1 cellular context compared by ENCODE assay signal in the genomic region with DNA sequence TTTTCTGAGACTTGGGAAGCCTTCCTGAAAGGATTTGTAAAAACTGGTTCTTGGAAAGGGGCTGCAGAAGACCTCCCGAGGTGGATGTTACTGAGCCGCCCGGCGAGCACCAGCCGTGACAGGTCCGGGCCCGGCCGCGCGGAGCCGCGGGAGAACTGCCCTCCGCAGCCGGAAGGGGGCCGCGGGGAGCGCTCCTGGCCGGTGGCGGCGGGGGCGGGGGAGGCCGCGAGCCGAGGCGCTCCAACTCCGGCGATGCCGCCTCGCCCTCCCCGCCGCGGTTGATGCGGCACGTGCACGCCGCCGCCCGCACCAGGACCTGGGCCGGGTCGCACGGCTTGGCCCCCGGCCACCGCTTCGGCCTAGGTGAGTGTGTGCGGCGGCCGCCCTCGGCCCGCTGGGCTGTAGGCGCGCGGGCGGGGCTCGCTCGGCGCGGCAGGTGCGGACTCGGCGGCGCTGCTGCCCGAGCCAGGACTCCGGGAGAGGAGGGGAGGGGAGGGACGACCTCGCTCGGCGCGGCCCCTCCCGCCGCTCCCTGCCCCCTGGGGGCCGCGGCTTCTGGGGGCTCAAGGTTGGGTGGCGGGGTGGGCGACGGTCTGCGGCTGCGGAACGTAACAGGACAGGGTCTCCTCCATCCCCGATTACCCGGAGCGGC.
A peak's percentile ranks its signal among the peaks of the same experiment; 100 is the strongest.
TF ChIP-seq lines count a peak whose summit lies in the region.

No MANE protein-coding gene starts in this region.

TF ChIP-seq in HepG2, 621 proteins besides CTCF, POLR2A, EP300 and RAD21 (continued from another document):
- TF ChIP-seq, protein P1, sequence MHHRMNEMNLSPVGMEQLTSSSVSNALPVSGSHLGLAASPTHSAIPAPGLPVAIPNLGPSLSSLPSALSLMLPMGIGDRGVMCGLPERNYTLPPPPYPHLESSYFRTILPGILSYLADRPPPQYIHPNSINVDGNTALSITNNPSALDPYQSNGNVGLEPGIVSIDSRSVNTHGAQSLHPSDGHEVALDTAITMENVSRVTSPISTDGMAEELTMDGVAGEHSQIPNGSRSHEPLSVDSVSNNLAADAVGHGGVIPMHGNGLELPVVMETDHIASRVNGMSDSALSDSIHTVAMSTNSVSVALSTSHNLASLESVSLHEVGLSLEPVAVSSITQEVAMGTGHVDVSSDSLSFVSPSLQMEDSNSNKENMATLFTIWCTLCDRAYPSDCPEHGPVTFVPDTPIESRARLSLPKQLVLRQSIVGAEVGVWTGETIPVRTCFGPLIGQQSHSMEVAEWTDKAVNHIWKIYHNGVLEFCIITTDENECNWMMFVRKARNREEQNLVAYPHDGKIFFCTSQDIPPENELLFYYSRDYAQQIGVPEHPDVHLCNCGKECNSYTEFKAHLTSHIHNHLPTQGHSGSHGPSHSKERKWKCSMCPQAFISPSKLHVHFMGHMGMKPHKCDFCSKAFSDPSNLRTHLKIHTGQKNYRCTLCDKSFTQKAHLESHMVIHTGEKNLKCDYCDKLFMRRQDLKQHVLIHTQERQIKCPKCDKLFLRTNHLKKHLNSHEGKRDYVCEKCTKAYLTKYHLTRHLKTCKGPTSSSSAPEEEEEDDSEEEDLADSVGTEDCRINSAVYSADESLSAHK (CRISPR knock-in tag; IDR thresholded peaks at IDR 0.05; ENCODE audit: borderline replicate concordance) = no peak
- 0 out of 2 replicates have a peak, but pooled peaks have one; percentile 4 for TF ChIP-seq ISL2 (CRISPR knock-in tag; IDR thresholded peaks at IDR 0.05)
- TF ChIP-seq, protein P2, sequence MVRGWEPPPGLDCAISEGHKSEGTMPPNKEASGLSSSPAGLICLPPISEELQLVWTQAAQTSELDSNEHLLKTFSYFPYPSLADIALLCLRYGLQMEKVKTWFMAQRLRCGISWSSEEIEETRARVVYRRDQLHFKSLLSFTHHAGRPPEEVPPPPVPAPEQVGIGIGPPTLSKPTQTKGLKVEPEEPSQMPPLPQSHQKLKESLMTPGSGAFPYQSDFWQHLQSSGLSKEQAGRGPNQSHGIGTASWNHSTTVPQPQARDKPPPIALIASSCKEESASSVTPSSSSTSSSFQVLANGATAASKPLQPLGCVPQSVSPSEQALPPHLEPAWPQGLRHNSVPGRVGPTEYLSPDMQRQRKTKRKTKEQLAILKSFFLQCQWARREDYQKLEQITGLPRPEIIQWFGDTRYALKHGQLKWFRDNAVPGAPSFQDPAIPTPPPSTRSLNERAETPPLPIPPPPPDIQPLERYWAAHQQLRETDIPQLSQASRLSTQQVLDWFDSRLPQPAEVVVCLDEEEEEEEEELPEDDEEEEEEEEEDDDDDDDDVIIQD (CRISPR knock-in tag; IDR thresholded peaks at IDR 0.05; ENCODE audit: low read depth) = no peak
- no peak for TF ChIP-seq KDM2A (CRISPR knock-in tag; IDR thresholded peaks at IDR 0.05; ENCODE audit: borderline replicate concordance, low read depth)
- 0 out of 2 replicates have a peak, but pooled peaks have one; percentile 16 for TF ChIP-seq ZNF564 (CRISPR knock-in tag; IDR thresholded peaks at IDR 0.05)
- no peak for TF ChIP-seq RNF2 (conservative IDR thresholded peaks at IDR 0.05; ENCODE audit: low read depth)
- no peak for TF ChIP-seq NR2F1 (CRISPR knock-in tag; IDR thresholded peaks at IDR 0.05)
- TF ChIP-seq MTA3 (CRISPR knock-in tag; IDR thresholded peaks at IDR 0.05) = no peak
- TF ChIP-seq SETDB1 (CRISPR knock-in tag; IDR thresholded peaks at IDR 0.05; ENCODE audit: borderline replicate concordance) = no peak
- TF ChIP-seq, protein P3, sequence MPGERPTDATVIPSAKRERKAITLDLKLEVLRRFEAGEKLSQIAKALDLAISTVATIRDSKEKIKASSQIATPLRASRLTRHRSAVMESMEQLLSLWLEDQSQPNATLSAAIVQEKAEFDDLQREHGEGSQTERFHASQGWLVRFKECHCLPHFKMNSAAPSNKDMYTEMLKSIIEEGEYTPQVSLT (CRISPR knock-in tag; IDR thresholded peaks at IDR 0.05; ENCODE audit: borderline replicate concordance, low read depth) = no peak
- TF ChIP-seq ZNF142 (CRISPR knock-in tag; IDR thresholded peaks at IDR 0.05) = no peak
- TF ChIP-seq ZNF883 (CRISPR knock-in tag; IDR thresholded peaks at IDR 0.05; ENCODE audit: not compliant biosample characterization) = no peak
- TF ChIP-seq ETV6 (CRISPR knock-in tag; conservative IDR thresholded peaks at IDR 0.05) = 0 out of 2 replicates have a peak, but pooled peaks have one; percentile 16
- TF ChIP-seq, protein P4, sequence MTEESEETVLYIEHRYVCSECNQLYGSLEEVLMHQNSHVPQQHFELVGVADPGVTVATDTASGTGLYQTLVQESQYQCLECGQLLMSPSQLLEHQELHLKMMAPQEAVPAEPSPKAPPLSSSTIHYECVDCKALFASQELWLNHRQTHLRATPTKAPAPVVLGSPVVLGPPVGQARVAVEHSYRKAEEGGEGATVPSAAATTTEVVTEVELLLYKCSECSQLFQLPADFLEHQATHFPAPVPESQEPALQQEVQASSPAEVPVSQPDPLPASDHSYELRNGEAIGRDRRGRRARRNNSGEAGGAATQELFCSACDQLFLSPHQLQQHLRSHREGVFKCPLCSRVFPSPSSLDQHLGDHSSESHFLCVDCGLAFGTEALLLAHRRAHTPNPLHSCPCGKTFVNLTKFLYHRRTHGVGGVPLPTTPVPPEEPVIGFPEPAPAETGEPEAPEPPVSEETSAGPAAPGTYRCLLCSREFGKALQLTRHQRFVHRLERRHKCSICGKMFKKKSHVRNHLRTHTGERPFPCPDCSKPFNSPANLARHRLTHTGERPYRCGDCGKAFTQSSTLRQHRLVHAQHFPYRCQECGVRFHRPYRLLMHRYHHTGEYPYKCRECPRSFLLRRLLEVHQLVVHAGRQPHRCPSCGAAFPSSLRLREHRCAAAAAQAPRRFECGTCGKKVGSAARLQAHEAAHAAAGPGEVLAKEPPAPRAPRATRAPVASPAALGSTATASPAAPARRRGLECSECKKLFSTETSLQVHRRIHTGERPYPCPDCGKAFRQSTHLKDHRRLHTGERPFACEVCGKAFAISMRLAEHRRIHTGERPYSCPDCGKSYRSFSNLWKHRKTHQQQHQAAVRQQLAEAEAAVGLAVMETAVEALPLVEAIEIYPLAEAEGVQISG (CRISPR knock-in tag; IDR thresholded peaks at IDR 0.05) = peak; percentile 13; the same call in 1 of the 2 replicates
- TF ChIP-seq PATZ1 (CRISPR knock-in tag; IDR thresholded peaks at IDR 0.05) = peak; percentile 72; the same call in 1 of the 2 replicates
- TF ChIP-seq SP2 (CRISPR knock-in tag; IDR thresholded peaks at IDR 0.05) = peak; percentile 20; the same call in 1 of the 2 replicates
- peak; percentile 94 for TF ChIP-seq IRX3 (CRISPR knock-in tag; IDR thresholded peaks at IDR 0.05; ENCODE audit: borderline replicate concordance, low read depth)
- TF ChIP-seq SP140L (CRISPR knock-in tag; IDR thresholded peaks at IDR 0.05; ENCODE audit: borderline replicate concordance) = no peak
- peak; percentile 32 for TF ChIP-seq HNRNPLL (IDR thresholded peaks at IDR 0.05; ENCODE audit: low read depth, low read length, poor library complexity, severe bottlenecking)
- peak; percentile 85; the same call in 1 of the 2 replicates for TF ChIP-seq PRMT3 (CRISPR knock-in tag; IDR thresholded peaks at IDR 0.05; ENCODE audit: borderline replicate concordance, low read depth)
- TF ChIP-seq CCDC6 (CRISPR knock-in tag; IDR thresholded peaks at IDR 0.05) = 0 out of 2 replicates have a peak, but pooled peaks have one; percentile 19
- TF ChIP-seq HDAC1 (CRISPR knock-in tag; IDR thresholded peaks at IDR 0.05) = peak; percentile 1; the same call in 1 of the 2 replicates
- TF ChIP-seq ZC3H13 (CRISPR knock-in tag; IDR thresholded peaks at IDR 0.05) = peak; percentile 52; the same call in 1 of the 2 replicates
- TF ChIP-seq ZFY (CRISPR knock-in tag; IDR thresholded peaks at IDR 0.05) = peak; percentile 28; the same call in 1 of the 2 replicates
- peak; percentile 26; the same call in 1 of the 2 replicates for TF ChIP-seq SALL2 (CRISPR knock-in tag; IDR thresholded peaks at IDR 0.05)
